Comparison of ENCODE assay signal across 23 cellular contexts in genomic region chr11:108369064-108369463, GRCh38.
"Had no signal": no experiment of that assay in that cellular context is flagged by ENCODE, and none has a peak within 500 bp of the region (broad histone marks: within the 10 kb centered on the region; RNA-seq: fewer than 3 reads in every experiment).

No MANE protein-coding gene starts in this region.

- DNase-seq: activated CD4-positive, alpha-beta memory T cell treated with anti-CD3 and anti-CD28 coated beads for 36 hours; activated CD4-positive, alpha-beta T cell treated with anti-CD3 and anti-CD28 coated beads for 1 hour; activated CD8-positive, alpha-beta memory T cell treated with anti-CD3 and anti-CD28 coated beads, Interleukin-2, amount 10 ng/mL, durations not matched to agents 7 days and 5 days; activated effector memory CD4-positive, alpha-beta T cell treated with Interleukin-2 at 50 U/mL for 16 hours; activated T-cell treated with anti-CD3 and anti-CD28 coated beads, Interleukin-2, amount 50 U/mL, for 24 hours; aorta; cerebellar nuclear complex; head of caudate nucleus; left cardiac atrium; naive B cell; pancreas; stimulated activated CD4-positive, alpha-beta T cell treated with anti-CD3 and anti-CD28 coated beads, Interleukin-12 subunit alpha, Interleukin-12 subunit beta, amount 100 ng/mL, for 4 hours; stimulated activated CD4-positive, alpha-beta T cell treated with anti-CD3 and anti-CD28 coated beads, Interleukin-2, amount 100 ng/mL, for 24 hours; stomach; T-cell; T1000; testis; upper lobe of right lung had no signal

- H3K9me3 ChIP-seq: pancreas, testis, upper lobe of right lung had no signal

- H3K27me3 ChIP-seq: breast epithelium, pancreas, stomach, testis, upper lobe of right lung had no signal

- H3K4me1 Mint-ChIP-seq: activated CD8-positive, alpha-beta memory T cell treated with anti-CD3 and anti-CD28 coated beads, Interleukin-2, amount 10 ng/mL, durations not matched to agents 7 days and 5 days; naive B cell; T-cell had no signal

- H3K4me3 Mint-ChIP-seq: activated CD4-positive, alpha-beta memory T cell treated with anti-CD3 and anti-CD28 coated beads for 36 hours; activated CD8-positive, alpha-beta memory T cell treated with anti-CD3 and anti-CD28 coated beads, Interleukin-2, amount 10 ng/mL, durations not matched to agents 7 days and 5 days; activated T-cell treated with anti-CD3 and anti-CD28 coated beads, Interleukin-2, amount 50 U/mL, for 24 hours; dendritic cell treated with granulocyte-macrophage colony-stimulating factor and Interleukin-4, amounts not matched to agents 40 ng/mL and 50 ng/mL, for 4 days; naive B cell; T-cell had no signal

- H3K27ac ChIP-seq: breast epithelium, epithelial cell of prostate, pancreas, stomach, testis, upper lobe of right lung had no signal

- H3K4me1 ChIP-seq: breast epithelium, pancreas, stomach, testis, upper lobe of right lung had no signal

- H3K4me3 ChIP-seq: breast epithelium, lung, pancreas, stomach, testis, upper lobe of right lung had no signal

- H3K27ac Mint-ChIP-seq: activated CD4-positive, alpha-beta memory T cell treated with anti-CD3 and anti-CD28 coated beads for 36 hours; activated CD8-positive, alpha-beta memory T cell treated with anti-CD3 and anti-CD28 coated beads, Interleukin-2, amount 10 ng/mL, durations not matched to agents 7 days and 5 days; activated naive CD4-positive, alpha-beta T cell treated with anti-CD3 and anti-CD28 coated beads, Interleukin-2, amount 50 U/mL, for 72 hours; activated T-cell treated with anti-CD3 and anti-CD28 coated beads, Interleukin-2, amount 50 U/mL, for 24 hours; dendritic cell treated with granulocyte-macrophage colony-stimulating factor and Interleukin-4, amounts not matched to agents 40 ng/mL and 50 ng/mL, for 4 days had no signal

- H3K9me3 Mint-ChIP-seq: activated naive CD4-positive, alpha-beta T cell treated with anti-CD3 and anti-CD28 coated beads, Interleukin-2, amount 50 U/mL, for 72 hours had no signal

- ATAC-seq: activated CD8-positive, alpha-beta memory T cell treated with anti-CD3 and anti-CD28 coated beads, Interleukin-2, amount 10 ng/mL, durations not matched to agents 7 days and 5 days; activated naive CD4-positive, alpha-beta T cell treated with anti-CD3 and anti-CD28 coated beads, Interleukin-2, amount 50 U/mL, for 72 hours; pancreas; T-cell; upper lobe of right lung had no signal

- H3K27me3 Mint-ChIP-seq: activated CD4-positive, alpha-beta memory T cell treated with anti-CD3 and anti-CD28 coated beads for 36 hours; activated CD8-positive, alpha-beta memory T cell treated with anti-CD3 and anti-CD28 coated beads, Interleukin-2, amount 10 ng/mL, durations not matched to agents 7 days and 5 days; activated T-cell treated with anti-CD3 and anti-CD28 coated beads, Interleukin-2, amount 50 U/mL, for 24 hours; dendritic cell treated with granulocyte-macrophage colony-stimulating factor and Interleukin-4, amounts not matched to agents 40 ng/mL and 50 ng/mL, for 4 days; naive B cell; T-cell had no signal

- H3K36me3 ChIP-seq: breast epithelium had no signal
